11 cellular contexts compared by ENCODE assay signal in the genomic region with DNA sequence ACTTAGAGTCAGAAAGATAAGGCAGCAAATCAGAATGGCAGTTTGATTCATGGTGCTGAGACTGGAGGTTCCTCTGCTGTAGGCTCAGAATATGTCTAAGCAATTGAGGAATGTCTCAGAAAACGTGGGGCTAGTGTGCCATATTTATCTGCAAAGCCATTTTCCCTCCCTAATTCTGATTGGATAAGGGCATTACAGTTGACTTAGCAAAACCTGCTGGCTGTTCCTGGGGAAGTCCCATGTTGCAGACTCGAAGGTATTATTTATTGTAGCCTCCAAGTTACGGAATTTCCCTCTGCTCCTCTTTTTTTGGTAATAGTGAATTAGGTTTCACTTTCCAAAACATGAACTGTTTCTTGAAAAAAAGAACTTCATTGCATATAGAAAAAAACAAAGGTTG. TPM values are rescaled to one million over a fixed set of nuclear protein-coding genes. Genes with fewer than 3 reads are reported as not detected.
DNase-seq lines count a peak whose midpoint lies in the region; ATAC-seq lines count a peak whose summit lies in the region.
"Had no signal": no experiment of that assay in that cellular context is flagged by ENCODE, and none has a peak within 500 bp of the region (broad histone marks: within the 10 kb centered on the region; RNA-seq: fewer than 3 reads in every experiment).

Gene CXCL10 (minus strand): TSS at position 117 of the 400 bp plus-strand sequence. CDS start 66 bp downstream, at position 51.

- peak within 1 kb of the TSS in 1 of 9 donors; percentile 21 for H3K27ac Mint-ChIP-seq in naive thymus-derived CD4-positive, alpha-beta T cell

- peaks cover 0 to 8% (median 0%) of the 10 kb centered on the region in 5 donors for H3K36me3 Mint-ChIP-seq in naive thymus-derived CD4-positive, alpha-beta T cell

- H3K4me1 ChIP-seq in naive thymus-derived CD4-positive, alpha-beta T cell (ENCODE audit: control insufficient read depth in 2 of 2, insufficient read depth in 2 of 2, low read length in 2 of 2), result no peaks in the 10 kb centered on the region

- no peaks in the 10 kb centered on the region for H3K9me3 ChIP-seq in naive thymus-derived CD4-positive, alpha-beta T cell (ENCODE audit: control insufficient read depth in 2 of 3, low read length in 3 of 3)
- H3K9me3 ChIP-seq: thoracic aorta had no signal

- no peak within 1 kb of the TSS for H3K27ac ChIP-seq in naive thymus-derived CD4-positive, alpha-beta T cell (ENCODE audit: low read depth, low read length)
- H3K27ac ChIP-seq: thoracic aorta had no signal

- intact Hi-C loops in naive thymus-derived CD4-positive, alpha-beta T cell (cut with micrococcal nuclease), result loop anchor here in 1 of 2 donors (2.0 kb wide), 1 partner anchor 13 kb away; the partner anchor contains the start of gene CXCL11

- H3K4me3 ChIP-seq in naive thymus-derived CD4-positive, alpha-beta T cell (ENCODE audit: low read length), result no peak within 1 kb of the TSS
- H3K4me3 ChIP-seq: thoracic aorta had no signal

- CTCF ChIA-PET in naive thymus-derived CD4-positive, alpha-beta T cell (lab: Charles Lee), result no interaction called here

- H3K27me3 ChIP-seq in naive thymus-derived CD4-positive, alpha-beta T cell (ENCODE audit: control insufficient read depth in 2 of 2, insufficient read depth in 2 of 2, low read length in 2 of 2), result no peaks in the 10 kb centered on the region

- POLR2A ChIA-PET in naive thymus-derived CD4-positive, alpha-beta T cell (lab: Charles Lee), result no interaction called here

- peak within 1 kb of the TSS in 1 of 10 donors; percentile 4 for H3K4me3 Mint-ChIP-seq in naive thymus-derived CD4-positive, alpha-beta T cell

- H3K27me3 Mint-ChIP-seq in naive thymus-derived CD4-positive, alpha-beta T cell, result no peaks in the 10 kb centered on the region

- H3K4me1 Mint-ChIP-seq in naive thymus-derived CD4-positive, alpha-beta T cell, result peaks cover 8 to 27% (median 22%) of the 10 kb centered on the region in 7 donors

- ATAC-seq in HG03432 (IDR thresholded peaks at IDR 0.05; ENCODE audit: unreplicated experiment) (peak; percentile 49), HG03521 (IDR thresholded peaks at IDR 0.05; ENCODE audit: unreplicated experiment) (no peak), HG02840 (IDR thresholded peaks at IDR 0.05; ENCODE audit: low FRiP score, unreplicated experiment) (no peak), GM21619 (IDR thresholded peaks at IDR 0.05; ENCODE audit: unreplicated experiment) (no peak)
- ATAC-seq in naive thymus-derived CD4-positive, alpha-beta T cell, result peak; percentile 54

- H3K9me3 Mint-ChIP-seq in naive thymus-derived CD4-positive, alpha-beta T cell, result no peaks in the 10 kb centered on the region

- peak; percentile 1 for DNase-seq in EH (ENCODE audit: low read depth)
- peak; percentile 8 for DNase-seq in central memory CD4-positive, alpha-beta T cell
- DNase-seq in naive thymus-derived CD4-positive, alpha-beta T cell, result peak in 1 of 9 donors; percentile 2
- DNase-seq in NCI-H524 (lab: John Stamatoyannopoulos, UW), result no peak
- DNase-seq: HCEC 1CT, NCI-H187 treated with DMSO at 0.1 percent for 48 hours had no signal

- no peaks in the 10 kb centered on the region for H3K36me3 ChIP-seq in naive thymus-derived CD4-positive, alpha-beta T cell (ENCODE audit: control insufficient read depth in 2 of 3, insufficient read depth in 3 of 3, low read length in 3 of 3)
- H3K36me3 ChIP-seq: thoracic aorta had no signal

RNA-seq across cellular contexts. Expression of gene CXCL10, which starts in this region (rescaled TPM):
- total RNA-seq in naive thymus-derived CD4-positive, alpha-beta T cell, result 1 to 10 TPM in 1 of 5 experiments, under 1 TPM in 1, not detected in 3; 0.32 to 2.3 TPM
- polyA plus RNA-seq in naive thymus-derived CD4-positive, alpha-beta T cell, result not detected

Comparison
In these comparisons a context has a peak if more than half of its experiments do, and no peak if none do; other contexts are left out.
1. DNase-seq: peak in EH (single experiment) and central memory CD4-positive, alpha-beta T cell (single experiment); none in NCI-H524 (0 of 2).
2. ATAC-seq: peak in HG03432 (single experiment) and naive thymus-derived CD4-positive, alpha-beta T cell (single experiment); none in HG03521 (single experiment), HG02840 (single experiment) and GM21619 (single experiment).